ENCODE assay signal across 19 cellular contexts in the genomic region with DNA sequence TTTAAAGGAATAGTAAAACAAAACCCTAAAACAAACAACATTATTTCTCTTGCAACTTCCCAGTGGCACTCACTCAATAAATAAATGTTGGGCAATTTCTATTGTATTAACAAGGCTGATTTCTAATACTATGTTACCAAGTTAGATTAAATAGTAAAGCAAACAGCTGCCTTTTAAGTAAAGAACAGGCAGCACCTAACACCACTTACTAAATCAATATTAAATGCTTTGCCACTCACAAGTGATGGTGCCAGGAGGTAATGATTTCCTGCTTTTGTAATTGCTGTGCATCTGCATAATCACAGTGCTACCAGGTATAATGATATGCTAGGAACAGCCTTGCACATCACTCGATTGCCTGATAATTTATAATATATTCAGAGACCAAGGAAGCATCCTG.
"Had no signal": no experiment of that assay in that cellular context is flagged by ENCODE, and none has a peak within 500 bp of the region (broad histone marks: within the 10 kb centered on the region; RNA-seq: fewer than 3 reads in every experiment).

No MANE protein-coding gene starts in this region.

- DNase-seq: activated CD4-positive, alpha-beta T cell treated with anti-CD3 and anti-CD28 coated beads for 36 hours; activated CD4-positive, alpha-beta T cell treated with anti-CD3 and anti-CD28 coated beads, Interleukin-2, amount 50 U/mL, for 48 hours; activated naive CD4-positive, alpha-beta T cell; activated naive CD8-positive, alpha-beta T cell treated with anti-CD3 and anti-CD28 coated beads for 36 hours; activated T-cell treated with anti-CD3 and anti-CD28 coated beads for 4 hours; amniotic stem cell; effector CD8-positive, alpha-beta T cell; heart right ventricle; left lung; occipital lobe; stimulated activated CD4-positive, alpha-beta T cell treated with anti-CD3 and anti-CD28 coated beads, Interleukin-2, amount 100 ng/mL, for 24 hours; stimulated activated naive CD4-positive, alpha-beta T cell treated with Interleukin-2 at 50 U/mL for 16 hours; substantia nigra; tibial artery had no signal

- H3K27ac ChIP-seq: gastroesophageal sphincter, heart right ventricle, left lung, right atrium auricular region, tibial artery had no signal

- ATAC-seq: activated CD4-positive, alpha-beta T cell treated with anti-CD3 and anti-CD28 coated beads for 36 hours; activated T-helper 17 cell treated with anti-CD3 and anti-CD28 coated beads, Interleukin-2, amount 50 U/mL, for 72 hours; esophagus mucosa; gastroesophageal sphincter; heart right ventricle; left lung; WTC11 had no signal

- H3K4me3 ChIP-seq: gastroesophageal sphincter, heart right ventricle, left lung, right atrium auricular region, tibial artery had no signal
